Comparison of ENCODE assay signal across 14 cellular contexts in the genomic region with DNA sequence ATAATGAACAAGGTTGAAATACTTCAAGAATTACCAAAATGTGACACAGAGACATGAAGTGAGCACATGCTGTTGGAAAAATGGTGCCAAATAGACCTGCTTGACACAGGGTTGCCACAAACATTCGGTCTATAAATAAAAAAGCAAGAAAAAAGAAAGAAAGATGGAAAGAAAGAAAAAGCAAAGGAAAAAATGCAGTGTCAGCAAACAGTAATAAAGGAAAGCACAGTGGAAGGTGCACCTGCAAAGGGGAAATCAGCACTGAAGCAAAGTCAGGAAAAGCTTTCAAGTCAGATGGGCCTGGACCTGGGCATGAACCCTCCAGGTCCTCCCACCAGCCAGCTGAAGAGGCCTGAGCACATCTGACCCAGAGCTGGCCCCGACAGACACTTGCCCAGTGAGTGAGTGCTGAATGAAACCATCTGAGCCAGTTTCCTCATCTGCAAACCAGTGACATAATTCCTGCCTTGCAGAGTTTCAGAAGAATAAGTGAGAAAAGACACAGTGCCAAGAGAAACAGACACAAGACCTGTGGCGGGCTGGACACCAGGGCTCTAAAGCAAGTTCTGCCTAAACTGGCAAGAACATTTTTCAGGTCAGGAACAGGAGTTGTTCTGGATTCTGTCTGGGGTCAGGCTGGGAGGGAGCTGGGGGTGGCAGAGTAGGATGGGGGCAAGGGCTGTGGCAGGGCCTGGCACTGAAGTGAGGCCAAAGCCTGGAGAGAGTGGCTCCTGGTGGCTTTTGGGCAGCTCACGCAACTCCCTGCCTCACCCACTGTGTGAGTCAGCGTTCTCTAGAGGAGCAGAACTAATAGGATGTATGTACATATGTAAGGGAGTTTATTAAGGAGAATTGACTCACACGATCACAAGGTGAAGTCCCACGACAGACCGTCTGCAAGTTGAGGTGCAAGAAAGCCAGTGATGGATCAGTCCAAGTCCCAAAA. TPM values are rescaled to one million over a fixed set of nuclear protein-coding genes. Genes with fewer than 3 reads are reported as not detected.
A peak's percentile ranks its signal among the peaks of the same experiment; 100 is the strongest.
DNase-seq lines count a peak whose midpoint lies in the region; TF ChIP-seq lines count a peak whose summit lies in the region.
"Had no signal": no experiment of that assay in that cellular context is flagged by ENCODE, and none has a peak within 500 bp of the region (broad histone marks: within the 10 kb centered on the region; RNA-seq: fewer than 3 reads in every experiment).

No MANE protein-coding gene starts in this region.

- H3K9me3 Mint-ChIP-seq in MCF 10A (ENCODE audit: unreplicated experiment), result no peaks in the 10 kb centered on the region
- H3K9me3 Mint-ChIP-seq in T-helper 2 cell treated with Interferon-gamma antibody and Interleukin-4, amounts not matched to agents 5 μg/mL and 100 μg/mL, for 36 hours, result no peaks in the 10 kb centered on the region

- peaks cover 19% of the 10 kb centered on the region for H3K4me1 Mint-ChIP-seq in MCF 10A (ENCODE audit: insufficient read depth, unreplicated experiment)
- peaks cover 20% of the 10 kb centered on the region for H3K4me1 Mint-ChIP-seq in T-helper 2 cell treated with Interferon-gamma antibody and Interleukin-4, amounts not matched to agents 5 μg/mL and 100 μg/mL, for 36 hours (ENCODE audit: low read depth)

- no peak for TF ChIP-seq CTCF in MCF 10A (IDR thresholded peaks at IDR 0.05; ENCODE audit: unreplicated experiment)
- no peak for TF ChIP-seq CTCF in breast epithelium (IDR thresholded peaks at IDR 0.05)
- TF ChIP-seq CTCF in esophagus muscularis mucosa (IDR thresholded peaks at IDR 0.05), result no peak

- H3K4me1 ChIP-seq in breast epithelium, result no peaks in the 10 kb centered on the region
- H3K4me1 ChIP-seq in esophagus muscularis mucosa, result no peaks in the 10 kb centered on the region
- H3K4me1 ChIP-seq: adrenal gland, gastroesophageal sphincter had no signal

- H3K36me3 ChIP-seq in breast epithelium (no peaks in the 10 kb centered on the region), esophagus muscularis mucosa (no peaks in the 10 kb centered on the region)
- H3K36me3 ChIP-seq: adrenal gland, gastroesophageal sphincter, WERI-Rb-1 had no signal

- peak overlapping the region; percentile 72 for H3K27ac Mint-ChIP-seq in MCF 10A (ENCODE audit: low read depth, unreplicated experiment)
- H3K27ac Mint-ChIP-seq in T-helper 2 cell treated with Interferon-gamma antibody and Interleukin-4, amounts not matched to agents 5 μg/mL and 100 μg/mL, for 36 hours, result peak overlapping the region; percentile 6

- no peak overlapping the region for H3K27ac ChIP-seq in breast epithelium
- no peak overlapping the region for H3K27ac ChIP-seq in esophagus muscularis mucosa (replicated peaks in 1 of 4)
- no peak overlapping the region for H3K27ac ChIP-seq in caudate nucleus (ENCODE audit: low read depth, low read length)
- H3K27ac ChIP-seq: adrenal gland, gastroesophageal sphincter, WERI-Rb-1 had no signal

- no peak overlapping the region for H3K4me3 ChIP-seq in breast epithelium
- no peak overlapping the region for H3K4me3 ChIP-seq in esophagus muscularis mucosa
- H3K4me3 ChIP-seq: adrenal gland, gastroesophageal sphincter had no signal

- no peaks in the 10 kb centered on the region for H3K9me3 ChIP-seq in breast epithelium
- no peaks in the 10 kb centered on the region for H3K9me3 ChIP-seq in esophagus muscularis mucosa
- H3K9me3 ChIP-seq: adrenal gland, gastroesophageal sphincter had no signal

- no peak for TF ChIP-seq POLR2A in breast epithelium (IDR thresholded peaks at IDR 0.05)
- TF ChIP-seq POLR2A in esophagus muscularis mucosa (IDR thresholded peaks at IDR 0.05; ENCODE audit: low read depth), result no peak

- intact Hi-C loops in MCF 10A (cut with micrococcal nuclease) (no loop called here), breast epithelium (cut with DNase I; ENCODE audit: low total_unique reads) (no loop called here), esophagus muscularis mucosa (cut with DNase I) (no loop called here)

- H3K36me3 Mint-ChIP-seq in MCF 10A (ENCODE audit: insufficient read depth, unreplicated experiment), result no peaks in the 10 kb centered on the region
- H3K36me3 Mint-ChIP-seq in T-helper 2 cell treated with Interferon-gamma antibody and Interleukin-4, amounts not matched to agents 5 μg/mL and 100 μg/mL, for 36 hours (ENCODE audit: low read depth), result peaks cover 12% of the 10 kb centered on the region

- POLR2A ChIA-PET in MCF 10A (lab: Yijun Ruan, JAX), result interaction anchor here (0.6 to 1.7 kb wide), 10 partner anchors 9 to 1430 kb away, joined by 3 to 7 read pairs (median 4); no protein-coding TSS in a partner anchor

- DNase-seq in MCF 10A (ENCODE audit: unreplicated experiment) (peak; percentile 89), breast epithelium (ENCODE audit: low spot score in 2 of 2) (no peak), esophagus muscularis mucosa (ENCODE audit: extremely low spot score) (peak; percentile 89), stromal cell of bone marrow (ENCODE audit: low read depth) (peak; percentile 66), D341Med (ENCODE audit: low spot score) (no peak), DMS153 treated with DMSO at 0.1 percent for 48 hours (lab: John Stamatoyannopoulos, UW; ENCODE audit: unreplicated experiment) (no peak), caudate nucleus (lab: John Stamatoyannopoulos, UW) (no peak)
- DNase-seq in T-helper 2 cell treated with Interferon-gamma antibody and Interleukin-4, amounts not matched to agents 5 μg/mL and 100 μg/mL, for 36 hours (ENCODE audit: low spot score), result no peak
- DNase-seq: NCI-H1048 had no signal

- CTCF ChIA-PET in MCF 10A (lab: Yijun Ruan, JAX), result interaction anchor here (1.0 kb wide), 1 partner anchor 9 kb away, joined by 3 read pairs; no protein-coding TSS in a partner anchor

- no TSS peak for BruUV-seq in MCF 10A (replicated peaks; lab: Mats Ljungman, UMichigan)

- WGBS in esophagus muscularis mucosa, result 67% methylated on average over 8 of the region's 8 CpGs

- H3K27me3 ChIP-seq in breast epithelium, result no peaks in the 10 kb centered on the region
- peaks cover 0 to 5% (median 2%) of the 10 kb centered on the region in 4 donors for H3K27me3 ChIP-seq in esophagus muscularis mucosa
- H3K27me3 ChIP-seq: adrenal gland had no signal

- H3K4me3 Mint-ChIP-seq in MCF 10A (ENCODE audit: unreplicated experiment), result peak overlapping the region; percentile 7
- no peak overlapping the region for H3K4me3 Mint-ChIP-seq in T-helper 2 cell treated with Interferon-gamma antibody and Interleukin-4, amounts not matched to agents 5 μg/mL and 100 μg/mL, for 36 hours

- H3K27me3 Mint-ChIP-seq in MCF 10A (ENCODE audit: insufficient read depth, unreplicated experiment), result no peaks in the 10 kb centered on the region
- no peaks in the 10 kb centered on the region for H3K27me3 Mint-ChIP-seq in T-helper 2 cell treated with Interferon-gamma antibody and Interleukin-4, amounts not matched to agents 5 μg/mL and 100 μg/mL, for 36 hours (ENCODE audit: low read depth)

- TF ChIP-seq EP300 in esophagus muscularis mucosa (IDR thresholded peaks at IDR 0.05), result no peak

RNA-seq across cellular contexts. Expression of a gene that starts 23.9 kb away (rescaled TPM):
- total RNA-seq in MCF 10A (2022), result 4.3 and 7.6 TPM in 2 replicates
- 1 to 10 TPM; 2.9 to 4.6 (median 4.0) TPM for total RNA-seq in breast epithelium
- 1 to 10 TPM in 2 of 4 donors, under 1 TPM in 2; 0.46 to 2.9 (median 1.7) TPM for total RNA-seq in esophagus muscularis mucosa

RNA-seq across cellular contexts. Expression of a gene that starts 54.7 kb away (rescaled TPM):
- total RNA-seq in MCF 10A (2022), result not detected in 2 replicates
- not detected for total RNA-seq in breast epithelium
- total RNA-seq in esophagus muscularis mucosa, result not detected
- total RNA-seq: adrenal gland, gastroesophageal sphincter, mononuclear cell, subcutaneous adipose tissue had no signal

Comparison
In these comparisons a context has a peak if more than half of its experiments do, and no peak if none do; other contexts are left out.
1. DNase-seq: peak in MCF 10A (single experiment), esophagus muscularis mucosa (single experiment) and stromal cell of bone marrow (single experiment); none in breast epithelium (0 of 2), T-helper 2 cell treated with Interferon-gamma antibody and Interleukin-4, amounts not matched to agents 5 μg/mL and 100 μg/mL, for 36 hours (single experiment), D341Med (single experiment), DMS153 treated with DMSO at 0.1 percent for 48 hours (single experiment) and caudate nucleus (0 of 61).